In the genomic region with DNA sequence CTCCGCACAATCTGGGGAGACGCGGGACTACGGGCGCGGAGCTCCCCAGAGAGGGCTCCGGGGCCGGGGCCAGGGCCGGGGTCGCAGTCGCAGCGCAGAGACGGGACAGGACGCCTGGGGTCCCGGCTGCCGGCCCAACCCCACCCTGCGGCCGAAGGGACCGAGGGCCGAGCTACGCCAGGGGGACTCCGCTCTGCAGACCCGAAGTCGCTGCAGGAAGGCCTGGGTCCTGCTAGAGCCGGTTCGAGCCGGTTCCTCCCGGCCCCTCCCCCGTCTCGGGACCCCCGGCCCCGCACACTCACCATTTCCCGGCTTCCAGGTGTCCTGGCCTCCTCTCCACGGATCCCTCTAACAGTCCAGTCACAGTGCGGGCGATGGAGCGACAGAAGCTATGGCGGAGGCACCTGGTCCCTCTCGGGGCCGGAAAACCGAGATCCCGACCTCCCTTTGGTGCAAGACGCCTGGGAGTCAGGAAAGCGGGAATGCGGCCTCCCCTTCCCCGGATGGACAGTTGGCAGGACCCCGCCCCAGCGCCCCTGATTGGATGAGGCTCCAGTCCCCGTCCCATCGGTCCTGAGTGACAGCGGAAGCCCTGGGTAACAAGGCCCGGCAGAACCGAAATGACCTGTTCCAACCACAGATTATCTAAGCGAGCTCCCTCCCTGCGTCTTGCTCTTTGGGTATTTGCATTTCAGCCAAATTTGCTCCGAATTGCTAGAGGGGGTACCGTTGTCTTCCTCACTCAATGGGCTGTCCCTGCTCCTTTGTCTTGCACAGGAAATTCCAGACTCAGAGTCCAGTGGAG, we compare ENCODE assay signal across 1 cellular context.
TF ChIP-seq lines count a peak whose summit lies in the region.

A gene (minus strand): TSS at position 481 of the 805 bp plus-strand sequence. CDS start 176 bp downstream, at position 305.

TF ChIP-seq in HepG2, 621 proteins besides CTCF, POLR2A, EP300 and RAD21 (continued from another document):
- no peak for TF ChIP-seq RCOR2 (CRISPR knock-in tag; IDR thresholded peaks at IDR 0.05)
- no peak for TF ChIP-seq ZSCAN30 (CRISPR knock-in tag; IDR thresholded peaks at IDR 0.05)
- TF ChIP-seq, protein P1, sequence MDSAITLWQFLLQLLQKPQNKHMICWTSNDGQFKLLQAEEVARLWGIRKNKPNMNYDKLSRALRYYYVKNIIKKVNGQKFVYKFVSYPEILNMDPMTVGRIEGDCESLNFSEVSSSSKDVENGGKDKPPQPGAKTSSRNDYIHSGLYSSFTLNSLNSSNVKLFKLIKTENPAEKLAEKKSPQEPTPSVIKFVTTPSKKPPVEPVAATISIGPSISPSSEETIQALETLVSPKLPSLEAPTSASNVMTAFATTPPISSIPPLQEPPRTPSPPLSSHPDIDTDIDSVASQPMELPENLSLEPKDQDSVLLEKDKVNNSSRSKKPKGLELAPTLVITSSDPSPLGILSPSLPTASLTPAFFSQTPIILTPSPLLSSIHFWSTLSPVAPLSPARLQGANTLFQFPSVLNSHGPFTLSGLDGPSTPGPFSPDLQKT (CRISPR knock-in tag; IDR thresholded peaks at IDR 0.05; ENCODE audit: borderline replicate concordance): no peak
- TF ChIP-seq ZNF567 (CRISPR knock-in tag; IDR thresholded peaks at IDR 0.05; ENCODE audit: borderline replicate concordance): peak; percentile 85; the same call in 1 of the 2 replicates
- peak; percentile 65 for TF ChIP-seq MEF2D (CRISPR knock-in tag; IDR thresholded peaks at IDR 0.05)
- TF ChIP-seq, protein P2, sequence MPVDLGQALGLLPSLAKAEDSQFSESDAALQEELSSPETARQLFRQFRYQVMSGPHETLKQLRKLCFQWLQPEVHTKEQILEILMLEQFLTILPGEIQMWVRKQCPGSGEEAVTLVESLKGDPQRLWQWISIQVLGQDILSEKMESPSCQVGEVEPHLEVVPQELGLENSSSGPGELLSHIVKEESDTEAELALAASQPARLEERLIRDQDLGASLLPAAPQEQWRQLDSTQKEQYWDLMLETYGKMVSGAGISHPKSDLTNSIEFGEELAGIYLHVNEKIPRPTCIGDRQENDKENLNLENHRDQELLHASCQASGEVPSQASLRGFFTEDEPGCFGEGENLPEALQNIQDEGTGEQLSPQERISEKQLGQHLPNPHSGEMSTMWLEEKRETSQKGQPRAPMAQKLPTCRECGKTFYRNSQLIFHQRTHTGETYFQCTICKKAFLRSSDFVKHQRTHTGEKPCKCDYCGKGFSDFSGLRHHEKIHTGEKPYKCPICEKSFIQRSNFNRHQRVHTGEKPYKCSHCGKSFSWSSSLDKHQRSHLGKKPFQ (CRISPR knock-in tag; IDR thresholded peaks at IDR 0.05; ENCODE audit: insufficient replicate concordance): no peak
